ENCODE assay signal across 8 cellular contexts in the genomic region with DNA sequence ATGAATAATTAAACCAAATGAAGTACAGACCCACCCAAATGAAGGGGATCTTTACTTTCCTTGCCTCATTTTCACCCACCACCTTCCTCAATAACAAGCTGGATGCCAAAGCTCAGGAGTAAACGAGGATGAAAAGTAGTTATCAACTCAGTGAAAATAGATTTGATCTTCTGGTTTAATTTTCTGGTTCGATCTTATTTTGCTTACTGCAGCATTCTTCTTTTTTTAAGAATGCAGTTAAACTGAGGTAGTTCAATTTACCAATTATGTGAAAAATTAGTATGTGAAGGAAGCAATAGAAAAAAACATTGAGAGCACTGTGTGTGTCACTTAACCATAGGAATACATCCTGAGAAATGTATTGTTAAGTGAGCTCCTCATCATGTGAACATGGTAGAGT.
"Had no signal": no experiment of that assay in that cellular context is flagged by ENCODE, and none has a peak within 500 bp of the region (broad histone marks: within the 10 kb centered on the region; RNA-seq: fewer than 3 reads in every experiment).

No MANE protein-coding gene starts in this region.

- H3K4me3 Mint-ChIP-seq: IgD-negative memory B cell had no signal

- H3K27ac Mint-ChIP-seq: IgD-negative memory B cell had no signal

- H3K36me3 Mint-ChIP-seq: IgD-negative memory B cell had no signal

- H3K4me2 ChIP-seq: KMS-11 had no signal

- H3K9ac ChIP-seq: KMS-11 had no signal

- H3K27me3 Mint-ChIP-seq: IgD-negative memory B cell had no signal

- FAIRE-seq: HTR-8/SVneo had no signal

- H3K27ac ChIP-seq: HL-60, KMS-11 had no signal

- H3K4me1 Mint-ChIP-seq: IgD-negative memory B cell had no signal

- DNase-seq: Karpas-422, Kasumi-1, KBM-7, KG1 had no signal
